ENCODE assay signal across 2 cellular contexts in the genomic region with DNA sequence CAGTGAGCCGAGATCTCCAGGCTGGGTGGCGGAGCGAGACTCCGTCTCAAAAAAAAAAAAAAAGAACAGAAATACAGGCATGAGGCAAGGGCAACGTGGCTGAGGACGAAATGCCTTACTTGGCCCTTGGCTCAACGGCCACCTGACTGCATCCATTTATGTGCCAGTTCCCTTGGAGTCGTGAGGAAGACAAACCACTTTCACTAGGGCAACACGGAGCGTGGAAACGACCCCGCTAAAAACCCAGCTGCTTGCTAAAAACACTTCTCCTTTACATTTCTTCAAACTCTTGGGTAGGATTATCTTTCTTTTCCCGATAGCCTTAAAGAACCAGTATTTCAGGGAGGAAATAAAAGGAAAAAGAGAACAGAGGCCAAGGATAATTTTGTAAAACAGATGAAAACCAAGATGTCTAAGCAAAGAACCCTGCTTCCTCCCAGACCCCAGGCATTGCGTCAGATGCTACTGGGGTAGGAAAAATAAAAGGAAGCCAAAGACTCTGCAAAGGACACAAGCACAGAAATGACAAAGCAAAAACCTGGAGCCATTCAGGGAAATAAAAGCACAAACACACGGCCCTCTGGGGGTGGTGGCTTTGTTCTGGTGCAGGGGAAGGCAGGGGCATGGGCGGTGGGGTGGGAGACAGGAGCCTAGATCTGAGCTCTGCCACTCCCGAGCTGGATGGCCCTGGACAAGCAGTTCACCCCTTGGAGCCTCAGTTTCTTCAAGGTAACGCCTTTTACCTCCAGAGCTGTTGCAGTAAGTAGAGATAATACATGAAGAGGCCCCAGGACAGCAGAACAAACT.
TF ChIP-seq lines count a peak whose summit lies in the region.

No MANE protein-coding gene starts in this region.

TF ChIP-seq in A549, 52 proteins besides CTCF, POLR2A, EP300 and RAD21:
- no peak for TF ChIP-seq CBX2 (IDR thresholded peaks at IDR 0.05; ENCODE audit: borderline replicate concordance, low read depth)
- TF ChIP-seq EHMT2 (IDR thresholded peaks at IDR 0.05; ENCODE audit: low read depth), result no peak
- no peak for TF ChIP-seq ZSCAN20 (CRISPR knock-in tag; IDR thresholded peaks at IDR 0.05)

TF ChIP-seq in IMR-90, 13 proteins besides CTCF, POLR2A, EP300 and RAD21:
- TF ChIP-seq BHLHE40 (IDR thresholded peaks at IDR 0.05; ENCODE audit: low read depth, low read length), result no peak
- TF ChIP-seq MAFK (IDR thresholded peaks at IDR 0.05; ENCODE audit: low read depth, low read length), result no peak
- TF ChIP-seq, protein P1, sequence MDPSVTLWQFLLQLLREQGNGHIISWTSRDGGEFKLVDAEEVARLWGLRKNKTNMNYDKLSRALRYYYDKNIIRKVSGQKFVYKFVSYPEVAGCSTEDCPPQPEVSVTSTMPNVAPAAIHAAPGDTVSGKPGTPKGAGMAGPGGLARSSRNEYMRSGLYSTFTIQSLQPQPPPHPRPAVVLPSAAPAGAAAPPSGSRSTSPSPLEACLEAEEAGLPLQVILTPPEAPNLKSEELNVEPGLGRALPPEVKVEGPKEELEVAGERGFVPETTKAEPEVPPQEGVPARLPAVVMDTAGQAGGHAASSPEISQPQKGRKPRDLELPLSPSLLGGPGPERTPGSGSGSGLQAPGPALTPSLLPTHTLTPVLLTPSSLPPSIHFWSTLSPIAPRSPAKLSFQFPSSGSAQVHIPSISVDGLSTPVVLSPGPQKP (IDR thresholded peaks at IDR 0.05; ENCODE audit: borderline replicate concordance, low read depth, low read length), result no peak
- no peak for TF ChIP-seq MXI1 (IDR thresholded peaks at IDR 0.05; ENCODE audit: borderline replicate concordance, low read depth, low read length)
- TF ChIP-seq MAZ (IDR thresholded peaks at IDR 0.05; ENCODE audit: borderline replicate concordance, low read depth, low read length), result no peak
- TF ChIP-seq RFX5 (IDR thresholded peaks at IDR 0.05; ENCODE audit: low read depth, low read length), result no peak
- TF ChIP-seq NFE2L2 (IDR thresholded peaks at IDR 0.05; ENCODE audit: low read depth, low read length), result no peak
- TF ChIP-seq CEBPB (IDR thresholded peaks at IDR 0.05; ENCODE audit: low read depth, low read length), result no peak
- no peak for TF ChIP-seq FOS (IDR thresholded peaks at IDR 0.05; ENCODE audit: low read depth, low read length)
- TF ChIP-seq RCOR1 (IDR thresholded peaks at IDR 0.05; ENCODE audit: insufficient replicate concordance, low read length), result no peak
